28 cellular contexts compared by ENCODE assay signal in the genomic region with DNA sequence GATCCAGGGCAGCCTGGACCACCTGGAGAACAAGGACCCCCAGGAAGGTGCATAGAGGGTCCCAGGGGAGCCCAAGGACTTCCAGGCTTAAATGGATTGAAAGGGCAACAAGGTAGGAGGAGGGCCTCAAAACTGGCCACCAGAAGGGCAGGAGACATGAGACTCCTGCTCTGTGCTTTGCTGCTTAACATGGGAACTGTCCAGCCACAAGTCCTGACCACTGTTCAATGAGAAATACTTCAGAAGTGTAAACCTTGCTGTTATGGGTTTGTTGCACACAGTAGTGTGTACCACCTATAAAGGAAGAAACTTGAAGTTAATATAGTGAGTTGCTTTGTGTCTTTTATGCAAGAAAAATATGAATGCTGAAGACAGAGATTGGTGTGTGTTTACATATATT. TPM values are rescaled to one million over a fixed set of nuclear protein-coding genes. Genes with fewer than 3 reads are reported as not detected.
DNase-seq lines count a peak whose midpoint lies in the region; ATAC-seq, FAIRE-seq and TF ChIP-seq lines count a peak whose summit lies in the region.
"Had no signal": no experiment of that assay in that cellular context is flagged by ENCODE, and none has a peak within 500 bp of the region (broad histone marks: within the 10 kb centered on the region; RNA-seq: fewer than 3 reads in every experiment).

No MANE protein-coding gene starts in this region.

- no peaks in the 10 kb centered on the region for H3K27me3 Mint-ChIP-seq in stimulated activated memory B cell treated with anti-CD40 and anti-IgM and Interleukin-4, amounts not matched to agents 10 μg/mL and 1 μg/mL and 100 μg/mL, for 72 hours
- H3K27me3 Mint-ChIP-seq: activated CD4-positive, alpha-beta memory T cell treated with anti-CD3 and anti-CD28 coated beads for 36 hours; memory B cell; T-cell had no signal

- peak; percentile 16 for DNase-seq in EH (ENCODE audit: low read depth)
- peak; percentile 15 for DNase-seq in NB4 (ENCODE audit: low read depth)
- DNase-seq in K562 (ENCODE audit: extremely low read depth in 1 of 4, low spot score in 3 of 4): no peak
- peak; percentile 17 for DNase-seq in iris pigment epithelial cell (ENCODE audit: low read depth)
- no peak for DNase-seq in DMS 273 (lab: John Stamatoyannopoulos, UW; ENCODE audit: unreplicated experiment)
- no peak for DNase-seq in NCI-H446 treated with DMSO at 0.1 percent for 48 hours (lab: John Stamatoyannopoulos, UW)
- no peak for DNase-seq in lower leg skin (ENCODE audit: low spot score in 2 of 2)
- DNase-seq: ACHN; activated CD4-positive, alpha-beta memory T cell treated with anti-CD3 and anti-CD28 coated beads for 36 hours; activated gamma-delta T cell; DND-41; glutamatergic neuron; HCEC 1CT; MM.1S; naive thymus-derived CD4-positive, alpha-beta T cell; NCI-H1436 treated with DMSO at 0.1 percent for 48 hours; NCI-H510A; nucleus accumbens; stimulated activated CD4-positive, alpha-beta T cell treated with anti-CD3 and anti-CD28 coated beads, Interleukin-2, amount 100 ng/mL, for 24 hours; substantia nigra; T-cell; upper lobe of right lung had no signal

- H3K4me1 ChIP-seq in K562 (replicated peaks in 1 of 2; ENCODE audit: control insufficient read depth in 2 of 2, insufficient read depth in 2 of 2, low read length in 2 of 2): no peaks in the 10 kb centered on the region
- H3K4me1 ChIP-seq: BLaER1 treated with 17β-estradiol and CSF1 and Interleukin-3, amounts not matched to agents 10 nM and 100 nM; upper lobe of right lung had no signal

- H3K9ac ChIP-seq in K562 (ENCODE audit: insufficient read depth in 1 of 2, low read depth in 2 of 2, low read length in 2 of 2): no peak overlapping the region
- H3K9ac ChIP-seq: BLaER1 treated with 17β-estradiol and CSF1 and Interleukin-3, amounts not matched to agents 10 nM and 100 nM had no signal

- H3K4me2 ChIP-seq in K562 (ENCODE audit: insufficient read depth, low read length): no peak overlapping the region
- H3K4me2 ChIP-seq: BLaER1 treated with 17β-estradiol and CSF1 and Interleukin-3, amounts not matched to agents 10 nM and 100 nM; smooth muscle cell had no signal

- no peak for ATAC-seq in K562
- no peak for ATAC-seq in stimulated activated memory B cell treated with anti-CD40 and anti-IgM and Interleukin-4, amounts not matched to agents 10 μg/mL and 1 μg/mL and 100 μg/mL, for 72 hours
- ATAC-seq: activated CD4-positive, CD25-positive, alpha-beta regulatory T cell treated with anti-CD3 and anti-CD28 coated beads, Interleukin-2, amount 50 U/mL, for 24 hours; naive thymus-derived CD4-positive, alpha-beta T cell; Panc1; T-cell; upper lobe of right lung had no signal

- no peak overlapping the region for H3K4me3 ChIP-seq in NB4 (ENCODE audit: low read depth, low read length)
- no peak overlapping the region for H3K4me3 ChIP-seq in K562
- H3K4me3 ChIP-seq in lower leg skin (ENCODE audit: low read depth, poor library complexity, severe bottlenecking): no peak overlapping the region
- H3K4me3 ChIP-seq: BLaER1 treated with 17β-estradiol and CSF1 and Interleukin-3, amounts not matched to agents 10 nM and 100 nM; smooth muscle cell; upper lobe of right lung had no signal

- intact Hi-C loops in K562 (cut with micrococcal nuclease): no loop called here
- intact Hi-C loops in lower leg skin (cut with DNase I; ENCODE audit: low total_unique reads): no loop called here

- TF ChIP-seq CTCF in NB4 (IDR thresholded peaks at IDR 0.05; ENCODE audit: low read depth, low read length) (no peak), K562 (IDR thresholded peaks at IDR 0.05 in 2 of 3, conservative IDR thresholded peaks at IDR 0.05 in 1 of 3; ENCODE audit: insufficient read depth in 2 of 3, low read depth in 1 of 3, low read length in 3 of 3) (no peak), lower leg skin (IDR thresholded peaks at IDR 0.05) (no peak)

- TF ChIP-seq POLR2A in NB4 (IDR thresholded peaks at IDR 0.05; ENCODE audit: extremely low read depth, insufficient read length) (no peak), K562 (conservative IDR thresholded peaks at IDR 0.05) (no peak), lower leg skin (IDR thresholded peaks at IDR 0.05) (no peak)

- H3K9me3 ChIP-seq in K562 (replicated peaks; ENCODE audit: control insufficient read depth, insufficient read depth, low read depth, low read length): no peaks in the 10 kb centered on the region
- H3K9me3 ChIP-seq: upper lobe of right lung had no signal

- no peak overlapping the region for H3K4me3 Mint-ChIP-seq in stimulated activated memory B cell treated with anti-CD40 and anti-IgM and Interleukin-4, amounts not matched to agents 10 μg/mL and 1 μg/mL and 100 μg/mL, for 72 hours
- H3K4me3 Mint-ChIP-seq: activated CD4-positive, alpha-beta memory T cell treated with anti-CD3 and anti-CD28 coated beads for 36 hours; memory B cell; naive thymus-derived CD4-positive, alpha-beta T cell; T-cell had no signal

- no peaks in the 10 kb centered on the region; a peak in 1 of 5 replicates for H3K27me3 ChIP-seq in K562 (ENCODE audit: control insufficient read depth in 2 of 2, insufficient read depth in 2 of 2, low read length in 2 of 2)
- H3K27me3 ChIP-seq: BLaER1 treated with 17β-estradiol and CSF1 and Interleukin-3, amounts not matched to agents 10 nM and 100 nM; upper lobe of right lung had no signal

- CTCF ChIA-PET in K562 (lab: Yijun Ruan, JAX; ENCODE audit: low intra/inter-chr PET ratio): no interaction called here

- BruUV-seq in K562 (replicated peaks; lab: Mats Ljungman, UMichigan): no TSS peak

- no peaks in the 10 kb centered on the region for H3K36me3 ChIP-seq in K562 (ENCODE audit: control insufficient read depth, insufficient read depth, low read length)
- H3K36me3 ChIP-seq: BLaER1 treated with 17β-estradiol and CSF1 and Interleukin-3, amounts not matched to agents 10 nM and 100 nM had no signal

- no peak for TF ChIP-seq EP300 in K562 (IDR thresholded peaks at IDR 0.05; ENCODE audit: low read length)

- H3K4me1 Mint-ChIP-seq in stimulated activated memory B cell treated with anti-CD40 and anti-IgM and Interleukin-4, amounts not matched to agents 10 μg/mL and 1 μg/mL and 100 μg/mL, for 72 hours: no peaks in the 10 kb centered on the region
- H3K4me1 Mint-ChIP-seq: memory B cell; naive thymus-derived CD4-positive, alpha-beta T cell; T-cell had no signal

- H2AFZ ChIP-seq in K562 (ENCODE audit: low read depth, low read length): no peak overlapping the region

- TF ChIP-seq RAD21 in K562 (CRISPR knock-in tag; conservative IDR thresholded peaks at IDR 0.05 in 1 of 2, IDR thresholded peaks at IDR 0.05 in 1 of 2): no peak

- H3K9me1 ChIP-seq in K562 (ENCODE audit: control insufficient read depth, insufficient read depth, low read length): no peaks in the 10 kb centered on the region

- H3K9me3 Mint-ChIP-seq in stimulated activated memory B cell treated with anti-CD40 and anti-IgM and Interleukin-4, amounts not matched to agents 10 μg/mL and 1 μg/mL and 100 μg/mL, for 72 hours: no peaks in the 10 kb centered on the region
- H3K9me3 Mint-ChIP-seq: memory B cell had no signal

- in situ Hi-C loops in K562 (cut with MboI): no loop called here

- POLR2A ChIA-PET in K562 (lab: Yijun Ruan, JAX): no interaction called here

- H3K36me3 Mint-ChIP-seq in stimulated activated memory B cell treated with anti-CD40 and anti-IgM and Interleukin-4, amounts not matched to agents 10 μg/mL and 1 μg/mL and 100 μg/mL, for 72 hours: peaks cover 40% of the 10 kb centered on the region
- H3K36me3 Mint-ChIP-seq: activated CD4-positive, alpha-beta memory T cell treated with anti-CD3 and anti-CD28 coated beads for 36 hours; T-cell had no signal

- FAIRE-seq in K562 (lab: Jason Lieb, UNC): no peak

- no peaks in the 10 kb centered on the region for H4K20me1 ChIP-seq in K562 (replicated peaks; ENCODE audit: control insufficient read depth, insufficient read depth, low read length)
- H4K20me1 ChIP-seq: BLaER1 treated with 17β-estradiol and CSF1 and Interleukin-3, amounts not matched to agents 10 nM and 100 nM had no signal

- H3K79me2 ChIP-seq in K562 (ENCODE audit: control insufficient read depth, insufficient read depth, low read length): no peaks in the 10 kb centered on the region

- no peak overlapping the region for H3K27ac ChIP-seq in K562 (ENCODE audit: extremely low read depth, low read depth, low read length)
- H3K27ac ChIP-seq: BLaER1 treated with 17β-estradiol and CSF1 and Interleukin-3, amounts not matched to agents 10 nM and 100 nM; upper lobe of right lung had no signal

- H3K27ac Mint-ChIP-seq in stimulated activated memory B cell treated with anti-CD40 and anti-IgM and Interleukin-4, amounts not matched to agents 10 μg/mL and 1 μg/mL and 100 μg/mL, for 72 hours: no peak overlapping the region
- H3K27ac Mint-ChIP-seq: activated CD4-positive, alpha-beta memory T cell treated with anti-CD3 and anti-CD28 coated beads for 36 hours; memory B cell; naive thymus-derived CD4-positive, alpha-beta T cell; T-cell had no signal

TF ChIP-seq in K562, 482 proteins besides CTCF, POLR2A, EP300 and RAD21 (continues in another document):
- TF ChIP-seq ZNF121 (CRISPR knock-in tag; conservative IDR thresholded peaks at IDR 0.05): no peak
- TF ChIP-seq EHMT2 (IDR thresholded peaks at IDR 0.05): peak; percentile 59; the same call in 1 of the 2 replicates
- no peak for TF ChIP-seq KLF1 (tag; IDR thresholded peaks at IDR 0.05)
- no peak for TF ChIP-seq TCF7L2 (IDR thresholded peaks at IDR 0.05; ENCODE audit: low read depth, low read length)

RNA-seq across cellular contexts. Expression of a gene that starts 44.2 kb away (rescaled TPM):
- total RNA-seq in K562 (2011; cell fraction: chromatin; rRNA removed; ENCODE audit: low replicate concordance): 15.5 and 39.8 TPM in 2 replicates
- 10.3 and 13.2 TPM in 2 replicates for total RNA-seq in K562 (2011; cell fraction: nucleolus; rRNA removed)
- total RNA-seq in K562 (2011; cell fraction: nucleoplasm; rRNA removed): 18.8 and 33.6 TPM in 2 replicates
- total RNA-seq in K562 (2014; rRNA removed) (66.9 and 75.4 TPM in 2 replicates), K562 (2014; rRNA removed; fragmentation: Illumina TruSeq; extraction: Trizol) (62.2 and 71.9 TPM in 2 replicates), K562 (2015; rRNA removed; fragmentation: Illumina TruSeq; extraction: Trizol) (71.3 and 73.7 TPM in 2 replicates), K562 (2021) (47.0 and 49.4 TPM in 2 replicates), lower leg skin (100 to 1,000 TPM in 1 of 4 donors, 10 to 100 TPM in 3; 76.6 to 105 (median 83.3) TPM)
- polyA plus RNA-seq in K562 (2011; rRNA removed) (44.1 and 51.5 TPM in 2 replicates), K562 (2014; fragmentation: Illumina TruSeq; extraction: Trizol) (53.0 and 58.5 TPM in 2 replicates), K562 (2014; fragmentation: Nextera tagmentation; extraction: Ambion mirVana) (10 to 100 TPM in 1 of 2 experiments, 1 to 10 TPM in 1; 9.4 to 12.6 TPM), K562 (2014; rRNA removed) (45.9 and 55.7 TPM in 2 replicates)
- polyA plus RNA-seq in K562 (2011; cell fraction: cytosol; rRNA removed): 18.0 and 28.2 TPM in 2 replicates
- polyA plus RNA-seq in K562 (2011; cell fraction: nucleus; rRNA removed): 31.1 and 36.6 TPM in 2 replicates
- polyA plus RNA-seq in K562 (2012): 47.1 and 50.3 TPM in 2 replicates
- polyA minus RNA-seq in K562 (2011; rRNA and poly(A)+ RNA removed): 56.3 and 58.1 TPM in 2 replicates
- polyA minus RNA-seq in K562 (2011; cell fraction: cytosol; rRNA and poly(A)+ RNA removed): 31.3 and 35.4 TPM in 2 replicates
- polyA minus RNA-seq in K562 (2011; cell fraction: nucleus; rRNA and poly(A)+ RNA removed): 33.9 and 58.3 TPM in 2 replicates

Comparison
In these comparisons a context has a peak if more than half of its experiments do, and no peak if none do; other contexts are left out.
1. DNase-seq: peak in EH (single experiment), NB4 (single experiment) and iris pigment epithelial cell (single experiment); none in K562 (0 of 4), DMS 273 (single experiment), NCI-H446 treated with DMSO at 0.1 percent for 48 hours (single experiment) and lower leg skin (0 of 2).